ENCODE assay signal across 23 cellular contexts in genomic region chr7:159049266-159050025, GRCh38.
DNase-seq lines count a peak whose midpoint lies in the region; ATAC-seq and TF ChIP-seq lines count a peak whose summit lies in the region.
"Had no signal": no experiment of that assay in that cellular context is flagged by ENCODE, and none has a peak within 500 bp of the region (broad histone marks: within the 10 kb centered on the region; RNA-seq: fewer than 3 reads in every experiment).

No MANE protein-coding gene starts in this region.

- H3K4me3 ChIP-seq in prostate gland = no peak overlapping the region
- no peak overlapping the region for H3K4me3 ChIP-seq in SK-N-SH (ENCODE audit: low read depth in 2 of 2, low read length in 1 of 2)
- H3K4me3 ChIP-seq: right lobe of liver, SJSA1, tibial artery had no signal

- H3K4me3 Mint-ChIP-seq in activated CD4-positive, alpha-beta T cell treated with anti-CD3 and anti-CD28 coated beads, Interleukin-2, amount 10 ng/mL, durations not matched to agents 24 days and 14 days = no peak overlapping the region
- H3K4me3 Mint-ChIP-seq in activated T-helper 2 cell treated with anti-CD3 and anti-CD28 coated beads, Interferon-gamma antibody, Interleukin-2, Interleukin-4, amounts not matched to agents 10 μg/mL and 5 μg/mL and 100 μg/mL, durations not matched to agents 14 hours and 24 hours and 36 hours (ENCODE audit: low read depth) = no peak overlapping the region
- H3K4me3 Mint-ChIP-seq: activated naive CD4-positive, alpha-beta T cell treated with anti-CD3 and anti-CD28 coated beads, Interleukin-2, amount 50 U/mL, for 24 hours; B cell; effector memory CD8-positive, alpha-beta T cell; stimulated activated naive B cell treated with anti-CD40 and anti-IgM and Interleukin-4, amounts not matched to agents 10 μg/mL and 1 μg/mL and 100 μg/mL, for 72 hours had no signal

- no peak for TF ChIP-seq EP300 in SK-N-SH (IDR thresholded peaks at IDR 0.05; ENCODE audit: borderline replicate concordance in 1 of 2, low read depth in 1 of 2, low read length in 1 of 2)

- TF ChIP-seq RAD21 in SK-N-SH (IDR thresholded peaks at IDR 0.05; ENCODE audit: low read length) = no peak

- no peaks in the 10 kb centered on the region for H3F3A ChIP-seq in SK-N-SH (replicated peaks; ENCODE audit: insufficient read depth)

- H3K36me3 Mint-ChIP-seq in activated CD4-positive, alpha-beta T cell treated with anti-CD3 and anti-CD28 coated beads, Interleukin-2, amount 10 ng/mL, durations not matched to agents 24 days and 14 days (ENCODE audit: low read depth) = peaks cover 4% of the 10 kb centered on the region
- peaks cover 14% of the 10 kb centered on the region for H3K36me3 Mint-ChIP-seq in activated T-helper 2 cell treated with anti-CD3 and anti-CD28 coated beads, Interferon-gamma antibody, Interleukin-2, Interleukin-4, amounts not matched to agents 10 μg/mL and 5 μg/mL and 100 μg/mL, durations not matched to agents 14 hours and 24 hours and 36 hours (ENCODE audit: low read depth)
- H3K36me3 Mint-ChIP-seq: activated naive CD4-positive, alpha-beta T cell treated with anti-CD3 and anti-CD28 coated beads, Interleukin-2, amount 50 U/mL, for 24 hours; stimulated activated naive B cell treated with anti-CD40 and anti-IgM and Interleukin-4, amounts not matched to agents 10 μg/mL and 1 μg/mL and 100 μg/mL, for 72 hours had no signal

- no peak overlapping the region for H3K4me2 ChIP-seq in SK-N-SH

- peak; percentile 69 for ATAC-seq in GM18867 (IDR thresholded peaks at IDR 0.05; ENCODE audit: unreplicated experiment)
- ATAC-seq: effector memory CD8-positive, alpha-beta T cell; HCT116; HepG2; PC-3; right lobe of liver; stimulated activated naive B cell treated with anti-CD40 and anti-IgM and Interleukin-4, amounts not matched to agents 10 μg/mL and 1 μg/mL and 100 μg/mL, for 72 hours had no signal

- H3K36me3 ChIP-seq in prostate gland = no peaks in the 10 kb centered on the region
- no peaks in the 10 kb centered on the region for H3K36me3 ChIP-seq in SK-N-SH (replicated peaks in 1 of 2; ENCODE audit: control insufficient read depth in 1 of 2, insufficient read depth in 2 of 2, low read length in 1 of 2)
- H3K36me3 ChIP-seq: right lobe of liver, SJSA1, tibial artery had no signal

- H3K27ac Mint-ChIP-seq in activated CD4-positive, alpha-beta T cell treated with anti-CD3 and anti-CD28 coated beads, Interleukin-2, amount 10 ng/mL, durations not matched to agents 24 days and 14 days = peak overlapping the region; percentile 8
- peak overlapping the region; percentile 50 for H3K27ac Mint-ChIP-seq in activated T-helper 2 cell treated with anti-CD3 and anti-CD28 coated beads, Interferon-gamma antibody, Interleukin-2, Interleukin-4, amounts not matched to agents 10 μg/mL and 5 μg/mL and 100 μg/mL, durations not matched to agents 14 hours and 24 hours and 36 hours
- H3K27ac Mint-ChIP-seq: activated naive CD4-positive, alpha-beta T cell treated with anti-CD3 and anti-CD28 coated beads, Interleukin-2, amount 50 U/mL, for 24 hours; B cell; stimulated activated naive B cell treated with anti-CD40 and anti-IgM and Interleukin-4, amounts not matched to agents 10 μg/mL and 1 μg/mL and 100 μg/mL, for 72 hours had no signal

- peaks cover 6% of the 10 kb centered on the region for H3K27me3 Mint-ChIP-seq in activated CD4-positive, alpha-beta T cell treated with anti-CD3 and anti-CD28 coated beads, Interleukin-2, amount 10 ng/mL, durations not matched to agents 24 days and 14 days
- H3K27me3 Mint-ChIP-seq in activated T-helper 2 cell treated with anti-CD3 and anti-CD28 coated beads, Interferon-gamma antibody, Interleukin-2, Interleukin-4, amounts not matched to agents 10 μg/mL and 5 μg/mL and 100 μg/mL, durations not matched to agents 14 hours and 24 hours and 36 hours (ENCODE audit: low read depth) = no peaks in the 10 kb centered on the region
- H3K27me3 Mint-ChIP-seq: B cell; stimulated activated naive B cell treated with anti-CD40 and anti-IgM and Interleukin-4, amounts not matched to agents 10 μg/mL and 1 μg/mL and 100 μg/mL, for 72 hours had no signal

- H3K27ac ChIP-seq in prostate gland = no peak overlapping the region
- no peak overlapping the region for H3K27ac ChIP-seq in SK-N-SH (ENCODE audit: low read depth in 2 of 2, low read length in 1 of 2)
- H3K27ac ChIP-seq: right lobe of liver, SJSA1, tibial artery had no signal

- DNase-seq in activated CD4-positive, alpha-beta T cell treated with anti-CD3 and anti-CD28 coated beads, Interleukin-2, amount 10 ng/mL, durations not matched to agents 24 days and 14 days = no peak
- DNase-seq in activated CD4-positive, alpha-beta T cell treated with anti-CD3 and anti-CD28 coated beads, Interleukin-2, amount 50 U/mL, for 4 hours = no peak
- DNase-seq in activated T-helper 2 cell treated with anti-CD3 and anti-CD28 coated beads, Interferon-gamma antibody, Interleukin-2, Interleukin-4, amounts not matched to agents 10 μg/mL and 5 μg/mL and 100 μg/mL, durations not matched to agents 14 hours and 24 hours and 36 hours (ENCODE audit: low spot score) = no peak
- DNase-seq in prostate gland (ENCODE audit: low spot score) = peak; percentile 1
- DNase-seq in stimulated activated CD4-positive, alpha-beta T cell treated with anti-CD3 and anti-CD28 coated beads, Interleukin-2, amount 100 ng/mL, for 48 hours = no peak
- DNase-seq in Kasumi-1 (lab: John Stamatoyannopoulos, UW) = no peak
- no peak for DNase-seq in SK-N-SH
- DNase-seq: Calu3; effector memory CD8-positive, alpha-beta T cell; NCI-H1436 treated with DMSO at 0.1 percent for 48 hours; NCI-H774; occipital lobe; PC-3; stimulated activated naive B cell treated with anti-CD40 and anti-IgM and Interleukin-4, amounts not matched to agents 10 μg/mL and 1 μg/mL and 100 μg/mL, for 72 hours; T-helper 9 cell had no signal

- no peak overlapping the region for H3K9ac ChIP-seq in SK-N-SH

- 76% methylated on average over 15 of the region's 15 CpGs for WGBS in prostate gland
- WGBS in SK-N-SH (ENCODE audit: low lambda C conversion rate) = 33% methylated on average over 15 of the region's 15 CpGs

- H3K4me1 Mint-ChIP-seq in activated CD4-positive, alpha-beta T cell treated with anti-CD3 and anti-CD28 coated beads, Interleukin-2, amount 10 ng/mL, durations not matched to agents 24 days and 14 days = peaks cover 25% of the 10 kb centered on the region
- peaks cover 47% of the 10 kb centered on the region for H3K4me1 Mint-ChIP-seq in activated T-helper 2 cell treated with anti-CD3 and anti-CD28 coated beads, Interferon-gamma antibody, Interleukin-2, Interleukin-4, amounts not matched to agents 10 μg/mL and 5 μg/mL and 100 μg/mL, durations not matched to agents 14 hours and 24 hours and 36 hours (ENCODE audit: low read depth)
- H3K4me1 Mint-ChIP-seq: B cell; stimulated activated naive B cell treated with anti-CD40 and anti-IgM and Interleukin-4, amounts not matched to agents 10 μg/mL and 1 μg/mL and 100 μg/mL, for 72 hours had no signal

- no peaks in the 10 kb centered on the region for H3K9me3 Mint-ChIP-seq in activated CD4-positive, alpha-beta T cell treated with anti-CD3 and anti-CD28 coated beads, Interleukin-2, amount 10 ng/mL, durations not matched to agents 24 days and 14 days
- H3K9me3 Mint-ChIP-seq in activated T-helper 2 cell treated with anti-CD3 and anti-CD28 coated beads, Interferon-gamma antibody, Interleukin-2, Interleukin-4, amounts not matched to agents 10 μg/mL and 5 μg/mL and 100 μg/mL, durations not matched to agents 14 hours and 24 hours and 36 hours = no peaks in the 10 kb centered on the region
- H3K9me3 Mint-ChIP-seq: effector memory CD8-positive, alpha-beta T cell had no signal

- H4K20me1 ChIP-seq in SK-N-SH (ENCODE audit: insufficient read depth) = no peaks in the 10 kb centered on the region

- intact Hi-C loops in activated CD4-positive, alpha-beta T cell treated with anti-CD3 and anti-CD28 coated beads, Interleukin-2, amount 10 ng/mL, durations not matched to agents 24 days and 14 days (cut with micrococcal nuclease) = no loop called here
- intact Hi-C loops in activated T-helper 2 cell treated with anti-CD3 and anti-CD28 coated beads, Interferon-gamma antibody, Interleukin-2, Interleukin-4, amounts not matched to agents 10 μg/mL and 5 μg/mL and 100 μg/mL, durations not matched to agents 14 hours and 24 hours and 36 hours (cut with micrococcal nuclease) = loop anchor here (2.0 to 5.0 kb wide), 2 partner anchors 93 to 147 kb away; partner anchors contain the start of gene VIPR2
- intact Hi-C loops in prostate gland (cut with DNase I) = no loop called here

- H3K79me2 ChIP-seq in SK-N-SH (ENCODE audit: insufficient read depth) = no peaks in the 10 kb centered on the region

- H3K9me3 ChIP-seq in prostate gland = no peaks in the 10 kb centered on the region
- H3K9me3 ChIP-seq in SK-N-SH = peaks cover 8% of the 10 kb centered on the region
- H3K9me3 ChIP-seq: right lobe of liver, SJSA1 had no signal

- CTCF ChIA-PET in SK-N-SH (lab: Yijun Ruan, JAX) = interaction anchor here (1.5 to 2.6 kb wide), 2 partner anchors 9 to 18 kb away, joined by 3 to 13 read pairs; no protein-coding TSS in a partner anchor

- no peaks in the 10 kb centered on the region for H3K9me2 ChIP-seq in SK-N-SH

- TF ChIP-seq CTCF in prostate gland (IDR thresholded peaks at IDR 0.05) (no peak), SK-N-SH (IDR thresholded peaks at IDR 0.05) (no peak)

- H3K27me3 ChIP-seq in prostate gland (replicated peaks; ENCODE audit: insufficient read depth) (no peaks in the 10 kb centered on the region), SK-N-SH (ENCODE audit: insufficient read depth) (no peaks in the 10 kb centered on the region)
- H3K27me3 ChIP-seq: right lobe of liver, SJSA1, tibial artery had no signal

- POLR2A ChIA-PET in SK-N-SH (lab: Yijun Ruan, JAX) = no interaction called here

- H3K4me1 ChIP-seq in prostate gland (replicated peaks) (no peaks in the 10 kb centered on the region), SK-N-SH (ENCODE audit: control insufficient read depth in 1 of 2, insufficient read depth in 2 of 2, low read depth in 1 of 2, low read length in 1 of 2) (no peaks in the 10 kb centered on the region)
- H3K4me1 ChIP-seq: right lobe of liver, SJSA1 had no signal

- no peak overlapping the region for H2AFZ ChIP-seq in SK-N-SH (ENCODE audit: low read depth)

- TF ChIP-seq POLR2A in prostate gland (IDR thresholded peaks at IDR 0.05) = no peak
